18 cellular contexts compared by ENCODE assay signal in genomic region chr3:89654031-89654430, GRCh38.
A peak's percentile ranks its signal among the peaks of the same experiment; 100 is the strongest.
DNase-seq lines count a peak whose midpoint lies in the region; FAIRE-seq and TF ChIP-seq lines count a peak whose summit lies in the region.
"Had no signal": no experiment of that assay in that cellular context is flagged by ENCODE, and none has a peak within 500 bp of the region (broad histone marks: within the 10 kb centered on the region; RNA-seq: fewer than 3 reads in every experiment).

No MANE protein-coding gene starts in this region.

- no peak overlapping the region for H3K4me3 ChIP-seq in HAP-1
- H3K4me3 ChIP-seq: A549; BLaER1 treated with 17β-estradiol and CSF1 and Interleukin-3, amounts not matched to agents 10 nM and 100 nM had no signal

- H3K9me3 ChIP-seq in HAP-1 = peaks cover 4% of the 10 kb centered on the region
- H3K9me3 ChIP-seq: A549, Caco-2 had no signal

- no peaks in the 10 kb centered on the region for H3K27me3 ChIP-seq in HAP-1 (ENCODE audit: low read depth)
- H3K27me3 ChIP-seq: BLaER1 treated with 17β-estradiol and CSF1 and Interleukin-3, amounts not matched to agents 10 nM and 100 nM had no signal

- DNase-seq in NCI-H1105 treated with DMSO at 0.1 percent for 48 hours (lab: John Stamatoyannopoulos, UW) = peak; percentile 19
- DNase-seq in NCI-H1105 (lab: John Stamatoyannopoulos, UW) = no peak
- peak; percentile 20 to 93 for DNase-seq in HAP-1 (ENCODE audit: low spot score in 2 of 2)
- peak; percentile 15 for DNase-seq in retina
- no peak for DNase-seq in H54 (ENCODE audit: insufficient read length, low spot score)
- DNase-seq: AML-193; Caco-2; Calu3; CD4-positive, alpha-beta T cell; CD8-positive, alpha-beta T cell; DMS79 treated with DMSO at 0.1 percent for 48 hours; GF-D8 had no signal

- in situ Hi-C loops in HAP-1 (cut with MboI; ENCODE audit: low sequenced_read_pairs) = no loop called here

- H3K36me3 ChIP-seq in HAP-1 (replicated peaks) = no peaks in the 10 kb centered on the region
- H3K36me3 ChIP-seq: BLaER1 treated with 17β-estradiol and CSF1 and Interleukin-3, amounts not matched to agents 10 nM and 100 nM had no signal

- H3K4me1 ChIP-seq in HAP-1 = peaks cover 22% of the 10 kb centered on the region
- H3K4me1 ChIP-seq: A549; BLaER1 treated with 17β-estradiol and CSF1 and Interleukin-3, amounts not matched to agents 10 nM and 100 nM; Caco-2 had no signal

- TF ChIP-seq POLR2A in H54 (IDR thresholded peaks at IDR 0.05; ENCODE audit: low read depth, low read length) = no peak

- no peak for FAIRE-seq in H54 (lab: Jason Lieb, UNC)
- FAIRE-seq: A549, D721Med, G401.6, GM12891, GM19239 had no signal

Comparison
In these comparisons a context has a peak if more than half of its experiments do, and no peak if none do; other contexts are left out.
1. DNase-seq: peak in NCI-H1105 treated with DMSO at 0.1 percent for 48 hours (single experiment), HAP-1 (2 of 2) and retina (single experiment); none in NCI-H1105 (single experiment) and H54 (single experiment).